Comparison of ENCODE assay signal across 8 cellular contexts in the genomic region with DNA sequence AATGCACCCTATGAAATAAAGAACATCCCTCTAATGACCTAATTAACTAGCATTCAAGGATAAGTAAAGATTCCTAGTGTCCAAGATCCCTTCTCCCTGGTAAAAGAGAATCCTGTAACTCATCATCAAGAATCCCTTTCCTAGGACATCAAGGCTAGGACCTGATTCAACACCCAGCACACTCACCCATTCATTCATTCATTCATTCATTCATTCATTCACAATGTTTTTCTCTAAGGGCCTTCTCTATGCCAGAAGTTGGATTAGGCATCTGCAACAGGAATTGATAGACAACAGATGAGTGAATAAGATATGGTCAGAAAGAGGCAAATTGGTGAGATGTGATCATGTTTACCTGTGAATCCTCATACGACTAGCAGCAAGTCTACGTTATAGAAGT.
"Had no signal": no experiment of that assay in that cellular context is flagged by ENCODE, and none has a peak within 500 bp of the region (broad histone marks: within the 10 kb centered on the region; RNA-seq: fewer than 3 reads in every experiment).

No MANE protein-coding gene starts in this region.

- H2AFZ ChIP-seq: GM23248 had no signal

- FAIRE-seq: H54, HTR-8/SVneo had no signal

- H3K9ac ChIP-seq: GM23248 had no signal

- H3K4me3 ChIP-seq: GM23248 had no signal

- DNase-seq: GM23248, GOT3, H9, HCEC 1CT, HFFc6, KG1 had no signal

- H3K27ac ChIP-seq: GM23248 had no signal
